Comparison of ENCODE assay signal across 8 cellular contexts in the genomic region with DNA sequence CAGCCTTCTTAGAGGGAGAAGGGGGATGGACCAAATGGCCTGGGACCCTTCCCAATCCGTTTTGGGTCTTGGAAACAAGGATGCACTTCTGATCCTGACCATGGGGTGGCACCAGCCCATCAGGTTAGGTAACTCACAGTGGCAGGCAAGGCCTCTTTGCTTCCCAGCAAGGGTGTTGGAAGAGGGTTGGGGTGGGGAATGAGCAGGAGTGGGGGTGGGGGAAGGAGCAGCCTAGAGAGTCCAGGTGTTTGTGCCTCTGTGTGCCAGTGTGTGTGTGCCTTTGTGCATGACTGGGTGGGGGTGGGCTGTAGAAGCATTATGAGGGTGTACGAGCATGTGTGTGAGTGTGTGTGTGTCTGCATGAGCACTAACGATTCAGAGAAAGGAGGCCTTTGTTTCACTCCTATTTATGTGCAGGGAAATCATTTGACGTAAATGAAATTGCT.
DNase-seq lines count a peak whose midpoint lies in the region; TF ChIP-seq lines count a peak whose summit lies in the region.

No MANE protein-coding gene starts in this region.

- H3K27ac Mint-ChIP-seq in activated T-helper 1 cell treated with anti-CD3 and anti-CD28 coated beads, Interleukin-12 subunit alpha, Interleukin-12 subunit beta, Interleukin-2, Interleukin-4 antibody, amounts not matched to agents 30 ng/mL and 10 ng/mL and 1 ng/mL, durations not matched to agents 14 hours and 24 hours and 36 hours: no peak overlapping the region
- H3K27ac Mint-ChIP-seq in activated naive CD4-positive, alpha-beta T cell treated with anti-CD3 and anti-CD28 coated beads, Interleukin-2, amount 10 ng/mL, durations not matched to agents 7 days and 5 days: no peak overlapping the region

- H3K27me3 ChIP-seq in A673 (replicated peaks; ENCODE audit: insufficient read depth, low read depth, low read length, poor library complexity) (no peaks in the 10 kb centered on the region), SU-DHL-6 (ENCODE audit: low read length) (no peaks in the 10 kb centered on the region), cardiac muscle cell (peaks cover 3% of the 10 kb centered on the region)

- CTCF ChIA-PET in A673 (lab: Charles Lee): no interaction called here
- CTCF ChIA-PET in activated naive CD4-positive, alpha-beta T cell treated with anti-CD3 and anti-CD28 coated beads, Interleukin-2, amount 10 ng/mL, durations not matched to agents 7 days and 5 days (lab: Charles Lee): no interaction called here

- no peaks in the 10 kb centered on the region for H3K9me2 ChIP-seq in SU-DHL-6 (replicated peaks; ENCODE audit: insufficient read depth, low read length)

- BruUV-seq in A673 (replicated peaks; lab: Mats Ljungman, UMichigan): no TSS peak

- H3F3A ChIP-seq in SU-DHL-6 (ENCODE audit: insufficient read depth): no peaks in the 10 kb centered on the region

- TF ChIP-seq CTCF in A673 (conservative IDR thresholded peaks at IDR 0.05; ENCODE audit: low read depth, low read length) (peak; percentile 75), GM12864 (IDR thresholded peaks at IDR 0.05; ENCODE audit: low read depth, low read length, missing control alignments) (peak; percentile 77), LNCaP clone FGC (IDR thresholded peaks at IDR 0.05; ENCODE audit: control insufficient read depth, extremely low read depth, insufficient read depth) (peak; percentile 95), SU-DHL-6 (IDR thresholded peaks at IDR 0.05; ENCODE audit: insufficient read depth, low read length, poor library complexity, severe bottlenecking) (peak; percentile 60), cardiac muscle cell (IDR thresholded peaks at IDR 0.05; ENCODE audit: low read depth, low read length) (peak; percentile 71)

- no peak overlapping the region for H3K9ac ChIP-seq in SU-DHL-6 (ENCODE audit: low read length)

- H3K4me1 ChIP-seq in A673 (ENCODE audit: insufficient read depth, low read length, poor library complexity, severe bottlenecking) (peaks cover 7% of the 10 kb centered on the region), cardiac muscle cell (ENCODE audit: low read depth) (no peaks in the 10 kb centered on the region)

- POLR2A ChIA-PET in A673 (lab: Charles Lee; ENCODE audit: low non-redundant PET): interaction anchor here (0.8 kb wide), 1 partner anchor 1286 kb away, joined by 5 read pairs; no protein-coding TSS in a partner anchor

- no peaks in the 10 kb centered on the region for H3K4me1 Mint-ChIP-seq in activated T-helper 1 cell treated with anti-CD3 and anti-CD28 coated beads, Interleukin-12 subunit alpha, Interleukin-12 subunit beta, Interleukin-2, Interleukin-4 antibody, amounts not matched to agents 30 ng/mL and 10 ng/mL and 1 ng/mL, durations not matched to agents 14 hours and 24 hours and 36 hours (ENCODE audit: low read depth)
- H3K4me1 Mint-ChIP-seq in activated naive CD4-positive, alpha-beta T cell treated with anti-CD3 and anti-CD28 coated beads, Interleukin-2, amount 10 ng/mL, durations not matched to agents 7 days and 5 days: no peaks in the 10 kb centered on the region

- H3K27ac ChIP-seq in A673 (ENCODE audit: low read depth, low read length, poor library complexity, severe bottlenecking) (no peak overlapping the region), SU-DHL-6 (ENCODE audit: low read depth, low read length) (no peak overlapping the region), cardiac muscle cell (no peak overlapping the region)

- H2AFZ ChIP-seq in SU-DHL-6 (ENCODE audit: low read depth, low read length, severe bottlenecking): no peak overlapping the region

- H3K9me3 Mint-ChIP-seq in activated T-helper 1 cell treated with anti-CD3 and anti-CD28 coated beads, Interleukin-12 subunit alpha, Interleukin-12 subunit beta, Interleukin-2, Interleukin-4 antibody, amounts not matched to agents 30 ng/mL and 10 ng/mL and 1 ng/mL, durations not matched to agents 14 hours and 24 hours and 36 hours: no peaks in the 10 kb centered on the region
- no peaks in the 10 kb centered on the region for H3K9me3 Mint-ChIP-seq in activated naive CD4-positive, alpha-beta T cell treated with anti-CD3 and anti-CD28 coated beads, Interleukin-2, amount 10 ng/mL, durations not matched to agents 7 days and 5 days

- no peaks in the 10 kb centered on the region for H3K79me2 ChIP-seq in SU-DHL-6 (ENCODE audit: insufficient read depth, low read length)

- DNase-seq in A673 (ENCODE audit: low spot score): peak; percentile 77
- DNase-seq in GM12864 (ENCODE audit: low read depth): no peak
- peak; percentile 34 for DNase-seq in LNCaP clone FGC (ENCODE audit: low read depth)
- peak; percentile 62 to 80 for DNase-seq in cardiac muscle cell (ENCODE audit: low read depth in 1 of 2, low spot score in 1 of 2)
- DNase-seq in putamen (ENCODE audit: low spot score): peak; percentile 1
- no peak for DNase-seq in activated T-helper 1 cell treated with anti-CD3 and anti-CD28 coated beads, Interleukin-12 subunit alpha, Interleukin-12 subunit beta, Interleukin-2, Interleukin-4 antibody, amounts not matched to agents 30 ng/mL and 10 ng/mL and 1 ng/mL, durations not matched to agents 14 hours and 24 hours and 36 hours (ENCODE audit: low spot score)
- no peak for DNase-seq in activated naive CD4-positive, alpha-beta T cell treated with anti-CD3 and anti-CD28 coated beads, Interleukin-2, amount 10 ng/mL, durations not matched to agents 7 days and 5 days

- H3K4me3 Mint-ChIP-seq in activated T-helper 1 cell treated with anti-CD3 and anti-CD28 coated beads, Interleukin-12 subunit alpha, Interleukin-12 subunit beta, Interleukin-2, Interleukin-4 antibody, amounts not matched to agents 30 ng/mL and 10 ng/mL and 1 ng/mL, durations not matched to agents 14 hours and 24 hours and 36 hours: no peak overlapping the region
- no peak overlapping the region for H3K4me3 Mint-ChIP-seq in activated naive CD4-positive, alpha-beta T cell treated with anti-CD3 and anti-CD28 coated beads, Interleukin-2, amount 10 ng/mL, durations not matched to agents 7 days and 5 days

- H3K36me3 ChIP-seq in A673 (ENCODE audit: insufficient read depth, low read length, poor library complexity, severe bottlenecking): no peaks in the 10 kb centered on the region
- H3K36me3 ChIP-seq in SU-DHL-6 (ENCODE audit: low read length): no peaks in the 10 kb centered on the region
- H3K36me3 ChIP-seq in cardiac muscle cell: no peaks in the 10 kb centered on the region

- H3K9me3 ChIP-seq in A673 (ENCODE audit: low read depth, low read length, poor library complexity, severe bottlenecking) (no peaks in the 10 kb centered on the region), SU-DHL-6 (ENCODE audit: insufficient read depth, low read length) (no peaks in the 10 kb centered on the region), cardiac muscle cell (ENCODE audit: low read depth) (no peaks in the 10 kb centered on the region)

- no peaks in the 10 kb centered on the region for H4K20me1 ChIP-seq in SU-DHL-6 (ENCODE audit: low read depth, low read length)

- H3K4me2 ChIP-seq in SU-DHL-6 (ENCODE audit: low read depth, low read length, poor library complexity, severe bottlenecking): no peak overlapping the region

- H3K4me3 ChIP-seq in A673 (ENCODE audit: low read depth, low read length, poor library complexity, severe bottlenecking) (no peak overlapping the region), GM12864 (ENCODE audit: low read depth, low read length) (no peak overlapping the region), LNCaP clone FGC (ENCODE audit: low read depth, low read length) (no peak overlapping the region), SU-DHL-6 (ENCODE audit: insufficient read depth, low read length, poor library complexity, severe bottlenecking) (no peak overlapping the region), cardiac muscle cell (no peak overlapping the region)

- peaks cover 3% of the 10 kb centered on the region for H3K27me3 Mint-ChIP-seq in activated T-helper 1 cell treated with anti-CD3 and anti-CD28 coated beads, Interleukin-12 subunit alpha, Interleukin-12 subunit beta, Interleukin-2, Interleukin-4 antibody, amounts not matched to agents 30 ng/mL and 10 ng/mL and 1 ng/mL, durations not matched to agents 14 hours and 24 hours and 36 hours (ENCODE audit: insufficient read depth)
- no peaks in the 10 kb centered on the region for H3K27me3 Mint-ChIP-seq in activated naive CD4-positive, alpha-beta T cell treated with anti-CD3 and anti-CD28 coated beads, Interleukin-2, amount 10 ng/mL, durations not matched to agents 7 days and 5 days

- intact Hi-C loops in A673 (cut with micrococcal nuclease; ENCODE audit: unreplicated experiment): loop anchor here (1.0 to 10.0 kb wide), 2 partner anchors 327 to 1285 kb away; no protein-coding TSS in a partner anchor
- intact Hi-C loops in activated T-helper 1 cell treated with anti-CD3 and anti-CD28 coated beads, Interleukin-12 subunit alpha, Interleukin-12 subunit beta, Interleukin-2, Interleukin-4 antibody, amounts not matched to agents 30 ng/mL and 10 ng/mL and 1 ng/mL, durations not matched to agents 14 hours and 24 hours and 36 hours (cut with micrococcal nuclease): no loop called here

- H3K36me3 Mint-ChIP-seq in activated T-helper 1 cell treated with anti-CD3 and anti-CD28 coated beads, Interleukin-12 subunit alpha, Interleukin-12 subunit beta, Interleukin-2, Interleukin-4 antibody, amounts not matched to agents 30 ng/mL and 10 ng/mL and 1 ng/mL, durations not matched to agents 14 hours and 24 hours and 36 hours (ENCODE audit: low read depth): no peaks in the 10 kb centered on the region
- H3K36me3 Mint-ChIP-seq in activated naive CD4-positive, alpha-beta T cell treated with anti-CD3 and anti-CD28 coated beads, Interleukin-2, amount 10 ng/mL, durations not matched to agents 7 days and 5 days: no peaks in the 10 kb centered on the region

Comparison
In these comparisons a context has a peak if more than half of its experiments do, and no peak if none do; other contexts are left out.
1. DNase-seq: peak in A673 (single experiment), LNCaP clone FGC (single experiment), cardiac muscle cell (2 of 2) and putamen (single experiment); none in GM12864 (single experiment), activated T-helper 1 cell treated with anti-CD3 and anti-CD28 coated beads, Interleukin-12 subunit alpha, Interleukin-12 subunit beta, Interleukin-2, Interleukin-4 antibody, amounts not matched to agents 30 ng/mL and 10 ng/mL and 1 ng/mL, durations not matched to agents 14 hours and 24 hours and 36 hours (single experiment) and activated naive CD4-positive, alpha-beta T cell treated with anti-CD3 and anti-CD28 coated beads, Interleukin-2, amount 10 ng/mL, durations not matched to agents 7 days and 5 days (single experiment).
2. Peak in every context shown above with its lines, with median percentiles within 50 percentile points of each other: CTCF ChIP-seq.